In genomic region chr10:96470108-96470743, GRCh38 we compare ENCODE assay signal across 9 cellular contexts. TPM values are rescaled to one million over a fixed set of nuclear protein-coding genes. Genes with fewer than 3 reads are reported as not detected.
DNase-seq lines count a peak whose midpoint lies in the region; ATAC-seq and TF ChIP-seq lines count a peak whose summit lies in the region.
"Had no signal": no experiment of that assay in that cellular context is flagged by ENCODE, and none has a peak within 500 bp of the region (broad histone marks: within the 10 kb centered on the region; RNA-seq: fewer than 3 reads in every experiment).

No MANE protein-coding gene starts in this region.

- intact Hi-C loops in left ventricle myocardium inferior (cut with micrococcal nuclease) (no loop called here), spleen (cut with DNase I; ENCODE audit: low total_unique reads) (no loop called here)

- H3K4me3 ChIP-seq in GM12875 (ENCODE audit: low read depth, low read length) (no peak overlapping the region), left ventricle myocardium inferior (no peak overlapping the region), spleen (no peak overlapping the region)

- peaks cover 11% of the 10 kb centered on the region for H3K27me3 ChIP-seq in left ventricle myocardium inferior (ENCODE audit: low read depth)
- peaks cover 0 to 29% (median 0%) of the 10 kb centered on the region in 7 donors for H3K27me3 ChIP-seq in spleen (replicated peaks in 1 of 7)

- 19 to 33% (median 22%) methylated on average over 4 of the region's 4 CpGs for WGBS in spleen, 5 donors

- H3K36me3 ChIP-seq in left ventricle myocardium inferior (no peaks in the 10 kb centered on the region), spleen (no peaks in the 10 kb centered on the region)

- H3K27ac ChIP-seq in left ventricle myocardium inferior (replicated peaks) (no peak overlapping the region), spleen (no peak overlapping the region)
- H3K27ac ChIP-seq: epithelial cell of prostate had no signal

- no peak for TF ChIP-seq POLR2A in spleen (IDR thresholded peaks at IDR 0.05)

- peak; percentile 49 for DNase-seq in AG08395 (ENCODE audit: low spot score)
- DNase-seq in NCI-H1092 treated with DMSO at 0.1 percent for 48 hours (lab: John Stamatoyannopoulos, UW), result peak; percentile 23
- DNase-seq in activated naive CD4-positive, alpha-beta T cell treated with anti-CD3 and anti-CD28 coated beads, Interleukin-2, amount 10 ng/mL, durations not matched to agents 7 days and 5 days, result peak; percentile 42
- no peak for DNase-seq in left ventricle myocardium inferior
- no peak for DNase-seq in spleen

- no peaks in the 10 kb centered on the region for H3K9me3 Mint-ChIP-seq in activated naive CD4-positive, alpha-beta T cell treated with anti-CD3 and anti-CD28 coated beads, Interleukin-2, amount 10 ng/mL, durations not matched to agents 7 days and 5 days

- peaks cover 3% of the 10 kb centered on the region for H3K9me3 ChIP-seq in left ventricle myocardium inferior (replicated peaks)
- H3K9me3 ChIP-seq in spleen, result no peaks in the 10 kb centered on the region

- H3K27ac Mint-ChIP-seq in activated naive CD4-positive, alpha-beta T cell treated with anti-CD3 and anti-CD28 coated beads, Interleukin-2, amount 10 ng/mL, durations not matched to agents 7 days and 5 days, result no peak overlapping the region

- H3K36me3 Mint-ChIP-seq in activated naive CD4-positive, alpha-beta T cell treated with anti-CD3 and anti-CD28 coated beads, Interleukin-2, amount 10 ng/mL, durations not matched to agents 7 days and 5 days, result no peaks in the 10 kb centered on the region

- ATAC-seq in GM19467 (IDR thresholded peaks at IDR 0.05; ENCODE audit: unreplicated experiment) (no peak), HG02840 (IDR thresholded peaks at IDR 0.05; ENCODE audit: low FRiP score, unreplicated experiment) (no peak)

- H3K4me3 Mint-ChIP-seq in activated naive CD4-positive, alpha-beta T cell treated with anti-CD3 and anti-CD28 coated beads, Interleukin-2, amount 10 ng/mL, durations not matched to agents 7 days and 5 days, result no peak overlapping the region

- TF ChIP-seq CTCF in GM12875 (IDR thresholded peaks at IDR 0.05; ENCODE audit: borderline replicate concordance, insufficient read depth, low read depth, low read length) (peak; percentile 85), left ventricle myocardium inferior (IDR thresholded peaks at IDR 0.05; ENCODE audit: borderline replicate concordance) (peak; percentile 67), spleen (IDR thresholded peaks at IDR 0.05 in 8 of 11, conservative IDR thresholded peaks at IDR 0.05 in 3 of 11) (peak in 8 of 11 experiments; percentile 18 to 52 (median 36))

- H3K4me1 ChIP-seq in left ventricle myocardium inferior (peaks cover 11% of the 10 kb centered on the region), spleen (no peaks in the 10 kb centered on the region)

- peaks cover 63% of the 10 kb centered on the region for H3K27me3 Mint-ChIP-seq in activated naive CD4-positive, alpha-beta T cell treated with anti-CD3 and anti-CD28 coated beads, Interleukin-2, amount 10 ng/mL, durations not matched to agents 7 days and 5 days

- CTCF ChIA-PET in activated naive CD4-positive, alpha-beta T cell treated with anti-CD3 and anti-CD28 coated beads, Interleukin-2, amount 10 ng/mL, durations not matched to agents 7 days and 5 days (lab: Charles Lee), result interaction anchor here (1.0 to 1.2 kb wide), 2 partner anchors 10 to 43 kb away, joined by 3 read pairs; partner anchors contain the start of gene TLL2

- no peaks in the 10 kb centered on the region for H3K4me1 Mint-ChIP-seq in activated naive CD4-positive, alpha-beta T cell treated with anti-CD3 and anti-CD28 coated beads, Interleukin-2, amount 10 ng/mL, durations not matched to agents 7 days and 5 days

RNA-seq across cellular contexts. Expression of gene TLL2, which starts 43.5 kb away (rescaled TPM):
- total RNA-seq in left ventricle myocardium inferior (7.0 TPM), spleen (under 1 TPM; 0.26 to 0.75 (median 0.34) TPM)
- polyA plus RNA-seq in spleen, result under 1 TPM; 0.23 to 0.46 (median 0.35) TPM

Comparison
In these comparisons a context has a peak if more than half of its experiments do, and no peak if none do; other contexts are left out.
1. DNase-seq: peak in AG08395 (single experiment), NCI-H1092 treated with DMSO at 0.1 percent for 48 hours (single experiment) and activated naive CD4-positive, alpha-beta T cell treated with anti-CD3 and anti-CD28 coated beads, Interleukin-2, amount 10 ng/mL, durations not matched to agents 7 days and 5 days (single experiment); none in left ventricle myocardium inferior (single experiment) and spleen (single experiment).
2. Peak in every context shown above with its lines, with median percentiles within 50 percentile points of each other: CTCF ChIP-seq.